28 cellular contexts compared by ENCODE assay signal in the genomic region with DNA sequence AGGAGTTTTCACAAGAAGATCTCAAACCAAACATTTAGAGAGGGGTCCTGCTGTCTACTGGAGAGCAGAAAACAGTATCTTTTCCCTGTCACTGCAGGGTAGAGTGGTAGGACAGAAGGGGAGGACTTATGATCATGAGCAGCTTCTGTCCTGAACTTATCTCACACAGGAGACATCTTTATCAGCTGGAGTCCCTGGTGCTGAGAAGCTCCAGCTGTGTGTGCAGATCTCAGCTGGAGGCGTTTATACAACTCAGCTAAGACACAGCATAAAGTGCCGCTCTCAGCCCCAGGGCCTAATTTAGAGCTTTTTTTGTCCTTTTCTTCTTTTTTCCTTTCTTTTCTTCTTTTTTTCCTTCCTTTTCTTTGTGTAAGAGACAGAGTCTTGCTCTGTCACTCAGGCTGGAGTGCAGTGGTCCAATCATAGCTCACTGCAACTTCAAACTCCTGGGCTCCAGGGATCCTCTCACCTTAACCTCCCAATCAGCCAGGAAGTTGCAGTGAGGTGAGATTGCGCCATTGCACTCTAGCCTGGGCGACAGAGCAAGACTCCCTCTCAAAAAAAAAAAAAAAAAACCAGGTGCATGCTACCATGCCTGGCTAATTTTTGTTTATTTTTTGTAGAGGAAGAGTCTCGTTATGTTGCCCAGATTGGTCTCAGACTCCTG. TPM values are rescaled to one million over a fixed set of nuclear protein-coding genes. Genes with fewer than 3 reads are reported as not detected.
DNase-seq lines count a peak whose midpoint lies in the region; ATAC-seq, FAIRE-seq and TF ChIP-seq lines count a peak whose summit lies in the region.
"Had no signal": no experiment of that assay in that cellular context is flagged by ENCODE, and none has a peak within 500 bp of the region (broad histone marks: within the 10 kb centered on the region; RNA-seq: fewer than 3 reads in every experiment).

No MANE protein-coding gene starts in this region.

- DNase-seq in NCI-H510A (lab: John Stamatoyannopoulos, UW) (peak; percentile 3), NCI-H510A treated with DMSO at 0.1 percent for 48 hours (lab: John Stamatoyannopoulos, UW) (no peak), NAMALWA (ENCODE audit: low spot score) (peak; percentile 17), bronchial epithelial cell (ENCODE audit: low read depth) (peak; percentile 4), naive B cell (peak; percentile 7), sciatic nerve (ENCODE audit: low spot score) (no peak)
- DNase-seq in stimulated activated naive CD8-positive, alpha-beta T cell treated with anti-CD3 and anti-CD28 coated beads, Interleukin-15, amount 100 ng/mL, for 72 hours: no peak
- DNase-seq: activated CD4-positive, alpha-beta T cell treated with anti-CD3 and anti-CD28 coated beads, Interleukin-2, amount 10 ng/mL, durations not matched to agents 24 days and 14 days; activated T-cell treated with anti-CD3 and anti-CD28 coated beads, Interleukin-2, amount 50 U/mL, for 72 hours; CD4-positive, CD25-positive, alpha-beta regulatory T cell; dorsolateral prefrontal cortex; KBM-7; NCI-H1092 treated with DMSO at 0.1 percent for 48 hours; NCI-H187 treated with DMSO at 0.1 percent for 48 hours; nephron progenitor cell; Peyer's patch; SHP77 treated with DMSO at 0.1 percent for 48 hours; stimulated activated CD4-positive, alpha-beta T cell treated with anti-CD3 and anti-CD28 coated beads, Interleukin-2, amount 100 ng/mL, for 24 hours; stimulated activated naive CD8-positive, alpha-beta T cell treated with anti-CD3 and anti-CD28 coated beads, Interleukin-15, Interleukin-2, amounts not matched to agents 100 U/mL and 50 U/mL, for 24 hours; testis; WERI-Rb-1 had no signal

- peak overlapping the region in 2 of 6 donors; percentile 92 to 98 for H3K27ac Mint-ChIP-seq in naive B cell
- H3K27ac Mint-ChIP-seq in stimulated activated naive CD8-positive, alpha-beta T cell treated with anti-CD3 and anti-CD28 coated beads, Interleukin-15, amount 100 ng/mL, for 72 hours: no peak overlapping the region
- H3K27ac Mint-ChIP-seq: activated CD4-positive, alpha-beta T cell treated with anti-CD3 and anti-CD28 coated beads, Interleukin-2, amount 10 ng/mL, durations not matched to agents 24 days and 14 days; activated T-cell treated with anti-CD3 and anti-CD28 coated beads, Interleukin-2, amount 50 U/mL, for 72 hours; nephron progenitor cell; T-helper 2 cell treated with Interferon-gamma antibody and Interleukin-4, amounts not matched to agents 5 μg/mL and 100 μg/mL, for 36 hours had no signal

- ATAC-seq in naive B cell (ENCODE audit: low read depth in 2 of 2) (no peak), GM19397 (IDR thresholded peaks at IDR 0.05; ENCODE audit: unreplicated experiment) (no peak), sciatic nerve (no peak)
- ATAC-seq in stimulated activated naive CD8-positive, alpha-beta T cell treated with anti-CD3 and anti-CD28 coated beads, Interleukin-15, amount 100 ng/mL, for 72 hours: no peak
- ATAC-seq: activated T-cell treated with anti-CD3 and anti-CD28 coated beads, Interleukin-2, amount 50 U/mL, for 72 hours; gastroesophageal sphincter; stimulated activated naive CD8-positive, alpha-beta T cell treated with anti-CD3 and anti-CD28 coated beads, Interleukin-15, Interleukin-2, amounts not matched to agents 100 U/mL and 50 U/mL, for 24 hours had no signal

- FAIRE-seq in bronchial epithelial cell (lab: Jason Lieb, UNC): no peak
- FAIRE-seq: D721Med, H54 had no signal

- peaks cover 0 to 10% of the 10 kb centered on the region in 2 donors for H3K36me3 Mint-ChIP-seq in naive B cell

- H3K4me1 Mint-ChIP-seq in naive B cell: peaks cover 0 to 6% (median 0%) of the 10 kb centered on the region in 3 donors
- H3K4me1 Mint-ChIP-seq in stimulated activated naive CD8-positive, alpha-beta T cell treated with anti-CD3 and anti-CD28 coated beads, Interleukin-15, amount 100 ng/mL, for 72 hours: no peaks in the 10 kb centered on the region
- H3K4me1 Mint-ChIP-seq: activated CD4-positive, alpha-beta T cell treated with anti-CD3 and anti-CD28 coated beads, Interleukin-2, amount 10 ng/mL, durations not matched to agents 24 days and 14 days; CD4-positive, CD25-positive, alpha-beta regulatory T cell; nephron progenitor cell had no signal

- TF ChIP-seq CTCF in bronchial epithelial cell (IDR thresholded peaks at IDR 0.05; ENCODE audit: insufficient read depth, low read length, severe bottlenecking): no peak

- no peaks in the 10 kb centered on the region for H3K36me3 ChIP-seq in bronchial epithelial cell (ENCODE audit: control insufficient read depth, insufficient read depth, low read length)
- H3K36me3 ChIP-seq: vagina, WERI-Rb-1 had no signal

- no peak overlapping the region for H3K4me3 ChIP-seq in bronchial epithelial cell (ENCODE audit: low read depth, low read length)
- H3K4me3 ChIP-seq: dorsolateral prefrontal cortex, gastroesophageal sphincter, hepatocyte, Peyer's patch, testis, vagina had no signal

- no peaks in the 10 kb centered on the region for H3K27me3 ChIP-seq in bronchial epithelial cell (ENCODE audit: control insufficient read depth, insufficient read depth, low read length)
- H3K27me3 ChIP-seq: dorsolateral prefrontal cortex, gastroesophageal sphincter, hepatocyte, Peyer's patch, testis, vagina had no signal

- no peaks in the 10 kb centered on the region for H3K27me3 Mint-ChIP-seq in naive B cell
- no peaks in the 10 kb centered on the region for H3K27me3 Mint-ChIP-seq in stimulated activated naive CD8-positive, alpha-beta T cell treated with anti-CD3 and anti-CD28 coated beads, Interleukin-15, amount 100 ng/mL, for 72 hours
- H3K27me3 Mint-ChIP-seq: activated CD4-positive, alpha-beta T cell treated with anti-CD3 and anti-CD28 coated beads, Interleukin-2, amount 10 ng/mL, durations not matched to agents 24 days and 14 days; CD4-positive, CD25-positive, alpha-beta regulatory T cell had no signal

- H3K4me3 Mint-ChIP-seq in naive B cell: peak overlapping the region in 1 of 8 donors; percentile 44
- no peak overlapping the region for H3K4me3 Mint-ChIP-seq in stimulated activated naive CD8-positive, alpha-beta T cell treated with anti-CD3 and anti-CD28 coated beads, Interleukin-15, amount 100 ng/mL, for 72 hours
- H3K4me3 Mint-ChIP-seq: activated CD4-positive, alpha-beta T cell treated with anti-CD3 and anti-CD28 coated beads, Interleukin-2, amount 10 ng/mL, durations not matched to agents 24 days and 14 days; activated T-cell treated with anti-CD3 and anti-CD28 coated beads, Interleukin-2, amount 50 U/mL, for 72 hours; CD4-positive, CD25-positive, alpha-beta regulatory T cell; nephron progenitor cell; T-helper 2 cell treated with Interferon-gamma antibody and Interleukin-4, amounts not matched to agents 5 μg/mL and 100 μg/mL, for 36 hours had no signal

- intact Hi-C loops in sciatic nerve (cut with DNase I): no loop called here

- no peaks in the 10 kb centered on the region for H3K9me3 Mint-ChIP-seq in naive B cell
- H3K9me3 Mint-ChIP-seq in stimulated activated naive CD8-positive, alpha-beta T cell treated with anti-CD3 and anti-CD28 coated beads, Interleukin-15, amount 100 ng/mL, for 72 hours: no peaks in the 10 kb centered on the region
- H3K9me3 Mint-ChIP-seq: activated CD4-positive, alpha-beta T cell treated with anti-CD3 and anti-CD28 coated beads, Interleukin-2, amount 10 ng/mL, durations not matched to agents 24 days and 14 days; activated T-cell treated with anti-CD3 and anti-CD28 coated beads, Interleukin-2, amount 50 U/mL, for 72 hours; CD4-positive, CD25-positive, alpha-beta regulatory T cell; T-helper 2 cell treated with Interferon-gamma antibody and Interleukin-4, amounts not matched to agents 5 μg/mL and 100 μg/mL, for 36 hours had no signal

RNA-seq across cellular contexts. Expression of a gene that starts 31.9 kb away (rescaled TPM):
- total RNA-seq in bronchial epithelial cell (3.4 and 5.5 TPM in 2 replicates), sciatic nerve (7.5 TPM)
- polyA plus RNA-seq in naive B cell (ENCODE audit: low read depth in 6 of 6): 1 to 10 TPM in 5 of 6 donors, not detected in 1; 1.2 to 3.4 (median 2.7) TPM

Comparison
In these comparisons a context has a peak if more than half of its experiments do, and no peak if none do; other contexts are left out.
1. DNase-seq: peak in NCI-H510A (single experiment), NAMALWA (single experiment), bronchial epithelial cell (single experiment) and naive B cell (single experiment); none in NCI-H510A treated with DMSO at 0.1 percent for 48 hours (single experiment), stimulated activated naive CD8-positive, alpha-beta T cell treated with anti-CD3 and anti-CD28 coated beads, Interleukin-15, amount 100 ng/mL, for 72 hours (0 of 2) and sciatic nerve (single experiment).